Comparison of ENCODE assay signal across 23 cellular contexts in the genomic region with DNA sequence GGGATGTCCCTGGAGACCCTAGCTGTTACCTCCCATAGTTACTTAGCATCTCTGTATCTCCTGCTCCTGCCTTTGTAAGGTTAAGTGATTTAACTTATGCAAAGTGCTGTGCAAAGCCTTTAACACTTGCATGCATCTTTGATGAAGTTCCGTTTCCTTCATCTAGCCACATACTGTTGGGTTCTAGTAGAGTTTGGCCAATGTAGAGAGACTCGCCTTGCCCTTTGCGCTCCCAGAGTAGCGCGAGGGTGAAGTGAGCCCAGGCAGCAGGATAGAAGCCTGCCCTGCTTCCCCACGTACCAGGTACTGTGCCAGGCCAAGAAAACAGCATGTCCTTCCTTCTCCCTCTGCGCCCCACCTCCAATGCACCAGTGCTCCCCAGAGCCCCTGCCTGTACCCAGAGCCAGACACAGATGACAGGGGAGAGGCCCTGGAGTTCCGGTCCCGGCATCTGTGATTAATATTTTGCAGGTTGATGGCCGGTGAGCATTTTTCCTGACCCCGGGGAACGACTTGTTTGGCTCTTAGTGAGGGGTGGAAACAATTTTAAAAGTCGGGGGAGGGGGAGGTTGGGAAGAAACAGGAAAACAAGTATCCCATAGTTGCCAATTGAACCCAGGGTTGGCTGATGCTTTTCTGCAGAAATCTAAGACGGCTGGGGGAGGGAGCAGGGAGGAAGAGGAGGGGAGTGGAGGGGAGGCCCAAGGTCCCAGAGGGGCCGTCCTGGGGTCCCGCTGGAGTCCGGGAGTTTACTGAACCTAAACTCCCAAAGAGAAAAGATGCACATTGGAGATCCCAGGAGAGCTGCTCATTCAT. TPM values are rescaled to one million over a fixed set of nuclear protein-coding genes. Genes with fewer than 3 reads are reported as not detected.
DNase-seq lines count a peak whose midpoint lies in the region; ATAC-seq and TF ChIP-seq lines count a peak whose summit lies in the region.
"Had no signal": no experiment of that assay in that cellular context is flagged by ENCODE, and none has a peak within 500 bp of the region (broad histone marks: within the 10 kb centered on the region; RNA-seq: fewer than 3 reads in every experiment).

No MANE protein-coding gene starts in this region.

- in situ Hi-C loops in IMR-90 (cut with MboI; ENCODE audit: low sequenced_read_pairs): no loop called here

- no peak for TF ChIP-seq POLR2A in IMR-90 (IDR thresholded peaks at IDR 0.05; ENCODE audit: low read depth, low read length)

- H3K9ac ChIP-seq in IMR-90 (ENCODE audit: low read depth, low read length) (no peak overlapping the region), iPS-15b (ENCODE audit: low read depth, low read length) (no peak overlapping the region), skeletal muscle tissue (ENCODE audit: low read depth in 1 of 3, low read length in 3 of 3) (no peak overlapping the region)

- H2BK120ac ChIP-seq in IMR-90 (ENCODE audit: low read depth, low read length): no peak overlapping the region

- BruUV-seq in IMR-90 (replicated peaks; lab: Mats Ljungman, UMichigan): no TSS peak

- H3K23ac ChIP-seq in IMR-90 (ENCODE audit: low read depth, low read length): no peak overlapping the region

- H3K27ac ChIP-seq in AG04450 (ENCODE audit: low read depth, low read length) (peak overlapping the region; percentile 21), IMR-90 (ENCODE audit: insufficient read depth, low read length) (no peak overlapping the region), skeletal muscle tissue (ENCODE audit: low read depth, low read length) (peak overlapping the region; percentile 47)
- H3K27ac ChIP-seq: cardiac muscle cell, dorsolateral prefrontal cortex had no signal

- H2AFZ ChIP-seq in IMR-90 (replicated peaks; ENCODE audit: low read length, poor library complexity): peak overlapping the region; percentile 65

- no peak overlapping the region for H3K4me3 ChIP-seq in AG04450 (ENCODE audit: low read depth, low read length)
- H3K4me3 ChIP-seq in IMR-90 (ENCODE audit: insufficient read depth, low read depth, low read length): no peak overlapping the region
- peak overlapping the region; percentile 18 for H3K4me3 ChIP-seq in iPS-15b (ENCODE audit: low read depth, low read length)
- no peak overlapping the region for H3K4me3 ChIP-seq in skeletal muscle tissue (ENCODE audit: low read length in 3 of 3)
- H3K4me3 ChIP-seq: cardiac muscle cell, dorsolateral prefrontal cortex, skin epidermis had no signal

- H3K18ac ChIP-seq in IMR-90 (ENCODE audit: low read depth, low read length): no peak overlapping the region

- CTCF ChIA-PET in AG04450 (lab: Charles Lee) (interaction anchor here (1.6 kb wide), 1 partner anchor 45 kb away, joined by 14 read pairs; no protein-coding TSS in a partner anchor), IMR-90 (lab: Yijun Ruan, JAX) (no interaction called here)

- H3K27me3 ChIP-seq in AG04450 (ENCODE audit: control insufficient read depth, insufficient read depth, low read length): no peaks in the 10 kb centered on the region
- H3K27me3 ChIP-seq in IMR-90 (ENCODE audit: control insufficient read depth, insufficient read depth, low read length): no peaks in the 10 kb centered on the region
- H3K27me3 ChIP-seq in iPS-15b (ENCODE audit: control insufficient read depth, insufficient read depth, low read length): no peaks in the 10 kb centered on the region
- peaks cover 0 to 8% (median 0%) of the 10 kb centered on the region in 3 donors for H3K27me3 ChIP-seq in skeletal muscle tissue (ENCODE audit: control insufficient read depth in 3 of 3, insufficient read depth in 3 of 3, low read length in 3 of 3)
- H3K27me3 ChIP-seq: cardiac muscle cell, dorsolateral prefrontal cortex had no signal

- H4K91ac ChIP-seq in IMR-90 (ENCODE audit: insufficient read depth, low read depth, low read length): no peak overlapping the region

- 39% methylated on average over 6 of the region's 17 CpGs; no CpG with 5 or more reads in 1 of the 2 experiments for WGBS in IMR-90 (ENCODE audit: extremely low coverage in 2 of 2, insufficient read length in 1 of 2), 2 experiments

- no peaks in the 10 kb centered on the region for H3K9me3 ChIP-seq in AG04450 (ENCODE audit: control insufficient read depth, insufficient read depth, low read length)
- no peaks in the 10 kb centered on the region for H3K9me3 ChIP-seq in IMR-90 (ENCODE audit: control insufficient read depth, insufficient read depth, low read length)
- H3K9me3 ChIP-seq in iPS-15b (ENCODE audit: control insufficient read depth, insufficient read depth, low read length): no peaks in the 10 kb centered on the region
- peaks cover 0 to 3% (median 0%) of the 10 kb centered on the region in 3 donors for H3K9me3 ChIP-seq in skeletal muscle tissue (ENCODE audit: control insufficient read depth in 3 of 3, low read length in 3 of 3)

- intact Hi-C loops in IMR-90 (cut with micrococcal nuclease): no loop called here

- DNase-seq in AG04450 (ENCODE audit: low read depth, low spot score): no peak
- DNase-seq in IMR-90: no peak
- no peak for DNase-seq in putamen (ENCODE audit: low spot score)
- DNase-seq in NCI-H748 (lab: John Stamatoyannopoulos, UW; ENCODE audit: unreplicated experiment): no peak
- no peak for DNase-seq in NCI-H446 (lab: John Stamatoyannopoulos, UW)
- DNase-seq: activated CD4-positive, alpha-beta T cell treated with anti-CD3 and anti-CD28 coated beads, Interleukin-2, amount 50 U/mL, for 1 hour; activated naive CD8-positive, alpha-beta T cell treated with anti-CD3 and anti-CD28 coated beads, Interleukin-2, amount 10 ng/mL, durations not matched to agents 7 days and 5 days; CD4-positive, alpha-beta memory T cell; DMS153; dorsolateral prefrontal cortex; KBM-7; naive thymus-derived CD8-positive, alpha-beta T cell; NCI-H187; NCI-H82; SHP77 treated with DMSO at 0.1 percent for 48 hours; stimulated activated CD4-positive, alpha-beta T cell treated with anti-CD3 and anti-CD28 coated beads, Interleukin-4, amount 100 ng/mL, for 4 hours; stimulated activated naive CD8-positive, alpha-beta T cell treated with anti-CD3 and anti-CD28 coated beads, Interleukin-15, amount 100 ng/mL, for 72 hours had no signal

- ATAC-seq in IMR-90 (ENCODE audit: low read depth) (no peak), HG02642 (IDR thresholded peaks at IDR 0.05; ENCODE audit: poor library complexity, unreplicated experiment) (no peak)
- ATAC-seq: naive thymus-derived CD8-positive, alpha-beta T cell; stimulated activated naive CD8-positive, alpha-beta T cell treated with anti-CD3 and anti-CD28 coated beads, Interleukin-15, amount 100 ng/mL, for 72 hours had no signal

- peak overlapping the region; percentile 42; the same call in 1 of the 2 replicates for H3K14ac ChIP-seq in IMR-90 (replicated peaks; ENCODE audit: low read depth, low read length)

- no peak for TF ChIP-seq RAD21 in IMR-90 (IDR thresholded peaks at IDR 0.05; ENCODE audit: low read length)

- H2BK15ac ChIP-seq in IMR-90 (ENCODE audit: low read depth, low read length): no peak overlapping the region

- H2AK9ac ChIP-seq in IMR-90 (replicated peaks; ENCODE audit: low read depth, low read length, poor library complexity): no peak overlapping the region

- POLR2A ChIA-PET in AG04450 (lab: Yijun Ruan, JAX): interaction anchor here (1.1 kb wide), 1 partner anchor 14 kb away, joined by 3 read pairs; no protein-coding TSS in a partner anchor
- POLR2A ChIA-PET in IMR-90 (lab: Charles Lee; ENCODE audit: unreplicated experiment): no interaction called here

- H2BK20ac ChIP-seq in IMR-90 (ENCODE audit: low read depth, low read length): no peak overlapping the region

- dilution Hi-C loops in IMR-90 (cut with HindIII; ENCODE audit: low sequenced_read_pairs, unreplicated experiment): no loop called here

- TF ChIP-seq CTCF in AG04450 (IDR thresholded peaks at IDR 0.05; ENCODE audit: low read depth, low read length) (no peak), IMR-90 (conservative IDR thresholded peaks at IDR 0.05; ENCODE audit: low read depth, low read length) (no peak)

- H2AK5ac ChIP-seq in IMR-90 (ENCODE audit: low read depth, low read length): no peak overlapping the region

- no peak overlapping the region for H2BK5ac ChIP-seq in IMR-90 (ENCODE audit: low read depth, low read length, poor library complexity, severe bottlenecking)

- H3K79me1 ChIP-seq in IMR-90 (ENCODE audit: low read depth in 1 of 2, low read length in 2 of 2): no peaks in the 10 kb centered on the region

- no peak overlapping the region for H3K4ac ChIP-seq in IMR-90 (ENCODE audit: low read depth, low read length)

- H4K5ac ChIP-seq in IMR-90 (ENCODE audit: low read depth, low read length): 0 out of 2 replicates have a peak overlapping the region, but pooled peaks have one; percentile 91

- H3K9me1 ChIP-seq in IMR-90 (ENCODE audit: insufficient read depth, low read length): peaks cover 9% of the 10 kb centered on the region

- H4K8ac ChIP-seq in IMR-90 (ENCODE audit: low read depth in 2 of 2, low read length in 2 of 2): no peak overlapping the region; a peak in 1 of 4 replicates

- H3K4me1 ChIP-seq in IMR-90 (ENCODE audit: control insufficient read depth, insufficient read depth, low read length) (peaks cover 17% of the 10 kb centered on the region), iPS-15b (ENCODE audit: control insufficient read depth, insufficient read depth, low read length) (peaks cover 15% of the 10 kb centered on the region), skeletal muscle tissue (ENCODE audit: control insufficient read depth in 3 of 3, insufficient read depth in 3 of 3, low read length in 3 of 3) (peaks cover 5 to 12% (median 8%) of the 10 kb centered on the region in 3 donors)

- no peak overlapping the region for H3K4me2 ChIP-seq in IMR-90 (ENCODE audit: low read depth, low read length)

- no peak overlapping the region for H3K56ac ChIP-seq in IMR-90 (ENCODE audit: extremely low read depth, insufficient read depth, low read length)

- H3K36me3 ChIP-seq in IMR-90 (ENCODE audit: control insufficient read depth, insufficient read depth, low read length) (no peaks in the 10 kb centered on the region), iPS-15b (ENCODE audit: control insufficient read depth, insufficient read depth, low read length) (no peaks in the 10 kb centered on the region), skeletal muscle tissue (ENCODE audit: control insufficient read depth in 3 of 3, insufficient read depth in 3 of 3, low read length in 3 of 3) (no peaks in the 10 kb centered on the region)
- H3K36me3 ChIP-seq: cardiac muscle cell had no signal

- H4K20me1 ChIP-seq in IMR-90 (ENCODE audit: insufficient read depth, low read length): no peaks in the 10 kb centered on the region

TF ChIP-seq in IMR-90, 13 proteins besides CTCF, POLR2A, EP300 and RAD21 (continues in another document):
- TF ChIP-seq BHLHE40 (IDR thresholded peaks at IDR 0.05; ENCODE audit: low read depth, low read length) (no peak), MXI1 (IDR thresholded peaks at IDR 0.05; ENCODE audit: borderline replicate concordance, low read depth, low read length) (no peak)

RNA-seq across cellular contexts. Expression of a gene that starts 13.1 kb away (rescaled TPM):
- polyA plus RNA-seq in AG04450 (2011; rRNA removed): 21.9 and 23.1 TPM in 2 replicates
- 28.2 and 36.2 TPM in 2 replicates for polyA minus RNA-seq in AG04450 (2011; rRNA and poly(A)+ RNA removed)
- total RNA-seq in IMR-90 (2012; rRNA removed): 14.3 and 16.1 TPM in 2 replicates
- polyA plus RNA-seq in IMR-90 (2012; rRNA removed): 25.6 and 25.8 TPM in 2 replicates
- 15.5 and 25.9 TPM in 2 replicates for polyA plus RNA-seq in IMR-90 (2012; cell fraction: cytosol; rRNA removed)
- polyA plus RNA-seq in IMR-90 (2012; cell fraction: nucleus; rRNA removed; ENCODE audit: low replicate concordance): 8.9 and 13.7 TPM in 2 replicates
- 18.8 TPM for total RNA-seq in skeletal muscle tissue
- total RNA-seq: OCI-LY7 had no signal
